Comparison of ENCODE assay signal across 14 cellular contexts in the genomic region with DNA sequence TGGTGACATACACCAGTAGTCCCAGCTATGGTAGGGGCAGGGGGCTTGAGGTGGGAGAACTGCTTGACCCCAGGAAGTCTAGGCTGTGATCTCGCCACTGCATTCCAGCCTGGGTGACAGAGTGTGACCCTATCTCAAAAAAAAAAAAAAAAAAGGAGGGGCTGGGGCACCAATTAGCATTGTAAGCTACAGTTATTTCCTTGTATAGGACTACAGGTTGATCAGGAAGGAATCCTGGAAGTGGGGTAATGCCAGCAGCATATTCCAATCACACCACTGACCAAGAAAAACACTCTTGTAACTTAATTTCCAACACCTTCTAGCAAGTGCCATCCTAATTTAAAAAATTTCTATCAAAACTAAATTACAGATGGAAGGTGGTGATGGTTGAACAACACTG. TPM values are rescaled to one million over a fixed set of nuclear protein-coding genes. Genes with fewer than 3 reads are reported as not detected.
DNase-seq lines count a peak whose midpoint lies in the region; TF ChIP-seq lines count a peak whose summit lies in the region.
"Had no signal": no experiment of that assay in that cellular context is flagged by ENCODE, and none has a peak within 500 bp of the region (broad histone marks: within the 10 kb centered on the region; RNA-seq: fewer than 3 reads in every experiment).

No MANE protein-coding gene starts in this region.

- peaks cover 4% of the 10 kb centered on the region for H3K36me3 ChIP-seq in mesodermal cell (ENCODE audit: control insufficient read depth, insufficient read depth, low read length)

- no peaks in the 10 kb centered on the region for H3K23me2 ChIP-seq in H9 (ENCODE audit: insufficient read length, low read depth, low read length, poor library complexity, severe bottlenecking)

- no peaks in the 10 kb centered on the region for H3K79me1 ChIP-seq in H9 (ENCODE audit: insufficient read depth, low read depth, low read length, poor library complexity, severe bottlenecking)

- no peak overlapping the region for H2BK12ac ChIP-seq in H9 (ENCODE audit: insufficient read length, low read depth, low read length)

- H3K4me1 Mint-ChIP-seq in H9 = peaks cover 17 to 18% of the 10 kb centered on the region in 2 experiments; a peak in 3 of 4 replicates
- H3K4me1 Mint-ChIP-seq in progenitor cell of endocrine pancreas (ENCODE audit: low read depth) = peaks cover 14% of the 10 kb centered on the region

- DNase-seq in H9 (no peak), kidney tubule cell (ENCODE audit: low spot score) (peak; percentile 55), progenitor cell of endocrine pancreas (ENCODE audit: low spot score, unreplicated experiment) (no peak), mesenteric fat pad (ENCODE audit: low spot score) (no peak), lower leg skin (ENCODE audit: low spot score in 2 of 2) (no peak), NCI-H526 (lab: John Stamatoyannopoulos, UW) (no peak), NCI-H226 (no peak)
- DNase-seq: ACHN; Calu3; CD4-positive, CD25-positive, alpha-beta regulatory T cell; DMS 273 treated with DMSO at 0.1 percent for 48 hours had no signal

- H3K9me3 Mint-ChIP-seq in H9 (no peaks in the 10 kb centered on the region), progenitor cell of endocrine pancreas (ENCODE audit: low read depth) (no peaks in the 10 kb centered on the region)
- H3K9me3 Mint-ChIP-seq: CD4-positive, CD25-positive, alpha-beta regulatory T cell had no signal

- H3K56ac ChIP-seq in H9 (ENCODE audit: insufficient read length, low read depth, low read length) = no peak overlapping the region

- H3K4me1 ChIP-seq in H9 (ENCODE audit: insufficient read depth, low read length) (0 out of 2 replicates have a peak, but pooled peaks cover 4% of the 10 kb centered on the region), mesodermal cell (ENCODE audit: control insufficient read depth, insufficient read depth, low read length, poor library complexity, severe bottlenecking) (peaks cover 18% of the 10 kb centered on the region)

- TF ChIP-seq CTCF in H9 (conservative IDR thresholded peaks at IDR 0.05) (no peak), progenitor cell of endocrine pancreas (IDR thresholded peaks at IDR 0.05; ENCODE audit: unreplicated experiment) (no peak), lower leg skin (IDR thresholded peaks at IDR 0.05) (no peak)

- H3K27ac ChIP-seq in H9 (ENCODE audit: insufficient read length, low read depth, low read length) (no peak overlapping the region), mesodermal cell (ENCODE audit: low read depth, low read length, severe bottlenecking) (peak overlapping the region; percentile 11)
- H3K27ac ChIP-seq: HL-60 had no signal

- H3K14ac ChIP-seq in H9 (ENCODE audit: insufficient read depth, low read length) = no peak overlapping the region

- H2AFZ ChIP-seq in H9 (ENCODE audit: low read length) = no peak overlapping the region

- no peak overlapping the region for H3K18ac ChIP-seq in H9 (ENCODE audit: insufficient read length, low read depth, low read length)

- H4K5ac ChIP-seq in H9 (ENCODE audit: insufficient read length, low read depth, low read length) = no peak overlapping the region

- H3K4me3 Mint-ChIP-seq in H9 = no peak overlapping the region
- H3K4me3 Mint-ChIP-seq in progenitor cell of endocrine pancreas (ENCODE audit: low read depth) = no peak overlapping the region
- H3K4me3 Mint-ChIP-seq: CD4-positive, CD25-positive, alpha-beta regulatory T cell had no signal

- H4K91ac ChIP-seq in H9 (ENCODE audit: insufficient read length, low read depth, low read length) = no peak overlapping the region

- H3K27me3 Mint-ChIP-seq in H9 (ENCODE audit: low read depth) = no peaks in the 10 kb centered on the region
- no peaks in the 10 kb centered on the region for H3K27me3 Mint-ChIP-seq in progenitor cell of endocrine pancreas
- H3K27me3 Mint-ChIP-seq: CD4-positive, CD25-positive, alpha-beta regulatory T cell had no signal

- intact Hi-C loops in lower leg skin (cut with DNase I; ENCODE audit: low total_unique reads) = no loop called here

- H3K36me3 Mint-ChIP-seq in H9 (ENCODE audit: insufficient read depth in 1 of 3, low read depth in 3 of 3) = peaks cover 3 to 7% (median 6%) of the 10 kb centered on the region in 3 experiments; a peak in 5 of 7 replicates
- H3K36me3 Mint-ChIP-seq in progenitor cell of endocrine pancreas (ENCODE audit: insufficient read depth) = peaks cover 7% of the 10 kb centered on the region

- no peaks in the 10 kb centered on the region for H3K27me3 ChIP-seq in H9 (ENCODE audit: insufficient read depth, low read length)
- H3K27me3 ChIP-seq: BLaER1 treated with 17β-estradiol and CSF1 and Interleukin-3, amounts not matched to agents 10 nM and 100 nM had no signal

- H2BK120ac ChIP-seq in H9 (ENCODE audit: low read depth, low read length, poor library complexity, severe bottlenecking) = no peak overlapping the region

- no peaks in the 10 kb centered on the region for H4K20me1 ChIP-seq in H9 (ENCODE audit: control insufficient read depth, insufficient read depth, insufficient read length)
- H4K20me1 ChIP-seq: BLaER1 treated with 17β-estradiol and CSF1 and Interleukin-3, amounts not matched to agents 10 nM and 100 nM had no signal

- no peak overlapping the region for H2BK5ac ChIP-seq in H9 (ENCODE audit: insufficient read length, low read length)

- H3K9ac ChIP-seq in H9 (ENCODE audit: extremely low read depth, insufficient read length, low read length) = no peak overlapping the region
- H3K9ac ChIP-seq: BLaER1 treated with 17β-estradiol and CSF1 and Interleukin-3, amounts not matched to agents 10 nM and 100 nM had no signal

- H3K23ac ChIP-seq in H9 (ENCODE audit: insufficient read length, low read depth, low read length) = no peak overlapping the region

- no peak for TF ChIP-seq POLR2A in lower leg skin (IDR thresholded peaks at IDR 0.05)

- no peak overlapping the region for H2BK15ac ChIP-seq in H9 (ENCODE audit: low read depth, low read length)

- H3K27ac Mint-ChIP-seq in H9 (no peak overlapping the region), progenitor cell of endocrine pancreas (peak overlapping the region; percentile 62)
- H3K27ac Mint-ChIP-seq: CD4-positive, CD25-positive, alpha-beta regulatory T cell had no signal

- H2AK5ac ChIP-seq in H9 (ENCODE audit: insufficient read length, low read length) = no peak overlapping the region

- no CpG with 5 or more reads among the region's 1 CpG for WGBS in H9 (ENCODE audit: extremely low coverage, insufficient read length, low lambda C conversion rate)
- no CpG with 5 or more reads among the region's 1 CpG for WGBS in mesodermal cell (ENCODE audit: insufficient coverage in 2 of 2), 2 experiments
- WGBS in lower leg skin, 2 donors = 95 to 97% methylated on average over 1 of the region's 1 CpG

- no peak overlapping the region for H3K4me3 ChIP-seq in mesodermal cell (ENCODE audit: extremely low read depth, insufficient read depth, low read length, poor library complexity, severe bottlenecking)
- H3K4me3 ChIP-seq in lower leg skin (ENCODE audit: low read depth, poor library complexity, severe bottlenecking) = no peak overlapping the region
- H3K4me3 ChIP-seq: BLaER1 treated with 17β-estradiol and CSF1 and Interleukin-3, amounts not matched to agents 10 nM and 100 nM had no signal

- peak overlapping the region; percentile 75 for H2BK20ac ChIP-seq in H9 (ENCODE audit: low read depth, low read length, poor library complexity, severe bottlenecking)

- no peak overlapping the region for H3K4ac ChIP-seq in H9 (ENCODE audit: low read depth, low read length)

- no peak overlapping the region for H3K4me2 ChIP-seq in H9 (ENCODE audit: insufficient read depth, insufficient read length, low read length)

- no peak overlapping the region for H3T11ph ChIP-seq in H9 (ENCODE audit: low read length)

- H3K9me3 ChIP-seq in H9 (ENCODE audit: control insufficient read depth, low read depth, low read length) = no peaks in the 10 kb centered on the region
- H3K9me3 ChIP-seq in mesodermal cell (ENCODE audit: control insufficient read depth, low read length) = no peaks in the 10 kb centered on the region
- H3K9me3 ChIP-seq: BLaER1 treated with 17β-estradiol and CSF1 and Interleukin-3, amounts not matched to agents 10 nM and 100 nM had no signal

- H3K79me2 ChIP-seq in H9 (ENCODE audit: insufficient read depth, low read length) = no peaks in the 10 kb centered on the region

- no peak overlapping the region for H4K8ac ChIP-seq in H9 (replicated peaks; ENCODE audit: insufficient read length, low read depth, low read length)

RNA-seq across cellular contexts. Expression of a gene that starts 32.0 kb away (rescaled TPM):
- 63.5 and 66.7 TPM in 2 replicates for total RNA-seq in H9 (2021)
- polyA plus RNA-seq in mesodermal cell (2013, experiment 1 of 2) = 18.2 TPM
- polyA plus RNA-seq in mesodermal cell (2013, experiment 2 of 2) = 20.5 TPM
- 33.3 and 42.7 TPM in 2 replicates for total RNA-seq in progenitor cell of endocrine pancreas
- 20.0 TPM for total RNA-seq in mesenteric fat pad
- 10 to 100 TPM; 43.3 to 46.9 (median 46.4) TPM for total RNA-seq in lower leg skin
